In genomic region chr11:66112041-66112491, GRCh38 we compare ENCODE assay signal across 9 cellular contexts. TPM values are rescaled to one million over a fixed set of nuclear protein-coding genes. Genes with fewer than 3 reads are reported as not detected.
DNase-seq lines count a peak whose midpoint lies in the region; ATAC-seq and TF ChIP-seq lines count a peak whose summit lies in the region.
"Had no signal": no experiment of that assay in that cellular context is flagged by ENCODE, and none has a peak within 500 bp of the region (broad histone marks: within the 10 kb centered on the region; RNA-seq: fewer than 3 reads in every experiment).

No MANE protein-coding gene starts in this region.

- ATAC-seq in GM21381 (IDR thresholded peaks at IDR 0.05; ENCODE audit: unreplicated experiment) = no peak

- H3K4me3 Mint-ChIP-seq in osteocyte (ENCODE audit: unreplicated experiment) = no peak overlapping the region

- no peaks in the 10 kb centered on the region for H3K9me3 Mint-ChIP-seq in osteocyte (ENCODE audit: unreplicated experiment)

- peak; percentile 28 for DNase-seq in EH (ENCODE audit: low read depth)
- peak; percentile 59 for DNase-seq in NCI-H82 (lab: John Stamatoyannopoulos, UW)
- DNase-seq in choroid plexus epithelial cell (ENCODE audit: low read depth) = peak; percentile 36
- peak; percentile 53 for DNase-seq in osteocyte (ENCODE audit: extremely low spot score, unreplicated experiment)
- DNase-seq in NCI-H510A (lab: John Stamatoyannopoulos, UW) = no peak
- DNase-seq in A172 (ENCODE audit: low spot score) = no peak
- DNase-seq: NCI-H69; stimulated activated CD4-positive, alpha-beta T cell treated with anti-CD3 and anti-CD28 coated beads, Interleukin-2, amount 100 ng/mL, for 48 hours had no signal

- H3K4me1 Mint-ChIP-seq in osteocyte (ENCODE audit: unreplicated experiment) = peaks cover 48% of the 10 kb centered on the region

- H3K27me3 Mint-ChIP-seq in osteocyte (ENCODE audit: unreplicated experiment) = no peaks in the 10 kb centered on the region

- H3K36me3 Mint-ChIP-seq in osteocyte (ENCODE audit: unreplicated experiment) = peaks cover 4% of the 10 kb centered on the region

- TF ChIP-seq CTCF in choroid plexus epithelial cell (conservative IDR thresholded peaks at IDR 0.05; ENCODE audit: low read depth, low read length) (no peak), osteocyte (IDR thresholded peaks at IDR 0.05) (no peak)

- H3K27ac Mint-ChIP-seq in osteocyte (ENCODE audit: unreplicated experiment) = peak overlapping the region; percentile 81

- H3K4me3 ChIP-seq in choroid plexus epithelial cell (ENCODE audit: low read depth, low read length) = no peak overlapping the region

RNA-seq across cellular contexts. Expression of gene PACS1, which starts 42.0 kb away (rescaled TPM):
- total RNA-seq in osteocyte = 83.8 and 84.9 TPM in 2 replicates
- 15.1 and 18.0 TPM in 2 replicates for total RNA-seq in A172 (2014; rRNA removed; shearing (Covaris generic))

RNA-seq across cellular contexts. Expression of gene SF3B2, which starts 59.9 kb away (rescaled TPM):
- 193 and 198 TPM in 2 replicates for total RNA-seq in osteocyte
- total RNA-seq in A172 (2014; rRNA removed; shearing (Covaris generic)) = 172 and 177 TPM in 2 replicates

Comparison
In these comparisons a context has a peak if more than half of its experiments do, and no peak if none do; other contexts are left out.
1. DNase-seq: peak in EH (single experiment), NCI-H82 (single experiment), choroid plexus epithelial cell (single experiment) and osteocyte (single experiment); none in NCI-H510A (single experiment) and A172 (single experiment).